Comparison of ENCODE assay signal across 23 cellular contexts in genomic region chr4:138996090-138996489, GRCh38.
"Had no signal": no experiment of that assay in that cellular context is flagged by ENCODE, and none has a peak within 500 bp of the region (broad histone marks: within the 10 kb centered on the region; RNA-seq: fewer than 3 reads in every experiment).

No MANE protein-coding gene starts in this region.

- H3K27ac Mint-ChIP-seq: naive thymus-derived CD4-positive, alpha-beta T cell had no signal

- H3K36me3 ChIP-seq: neutrophil, stomach, thoracic aorta, transverse colon had no signal

- H3K4me3 ChIP-seq: coronary artery, lung, skin epidermis, stomach, thoracic aorta, transverse colon had no signal

- H3K4me3 Mint-ChIP-seq: naive thymus-derived CD4-positive, alpha-beta T cell had no signal

- H3K4me1 ChIP-seq: stomach, transverse colon had no signal

- H3K9me3 ChIP-seq: neutrophil, stomach, thoracic aorta, transverse colon had no signal

- H3K36me3 Mint-ChIP-seq: naive thymus-derived CD4-positive, alpha-beta T cell had no signal

- FAIRE-seq: endometrium, kidney had no signal

- H3K9me3 Mint-ChIP-seq: naive thymus-derived CD4-positive, alpha-beta T cell had no signal

- ATAC-seq: esophagus mucosa; left cardiac atrium; left ventricle myocardium superior; naive thymus-derived CD4-positive, alpha-beta T cell; sciatic nerve had no signal

- H3K27ac ChIP-seq: coronary artery, neutrophil, skin epidermis, stomach, thoracic aorta, transverse colon had no signal

- DNase-seq: central memory CD4-positive, alpha-beta T cell; effector CD4-positive, alpha-beta T cell; head of caudate nucleus; hippocampal formation; kidney; left cardiac atrium; left ventricle myocardium superior; mesenchymal stem cell; naive thymus-derived CD4-positive, alpha-beta T cell; posterior cingulate gyrus; stimulated activated CD4-positive, alpha-beta T cell treated with anti-CD3 and anti-CD28 coated beads, Interleukin-2, amount 100 ng/mL, for 24 hours; stimulated activated naive CD4-positive, alpha-beta T cell; stomach; substantia nigra; transverse colon had no signal

- H3K27me3 ChIP-seq: neutrophil, stomach, transverse colon had no signal
